33 cellular contexts compared by ENCODE assay signal in the genomic region with DNA sequence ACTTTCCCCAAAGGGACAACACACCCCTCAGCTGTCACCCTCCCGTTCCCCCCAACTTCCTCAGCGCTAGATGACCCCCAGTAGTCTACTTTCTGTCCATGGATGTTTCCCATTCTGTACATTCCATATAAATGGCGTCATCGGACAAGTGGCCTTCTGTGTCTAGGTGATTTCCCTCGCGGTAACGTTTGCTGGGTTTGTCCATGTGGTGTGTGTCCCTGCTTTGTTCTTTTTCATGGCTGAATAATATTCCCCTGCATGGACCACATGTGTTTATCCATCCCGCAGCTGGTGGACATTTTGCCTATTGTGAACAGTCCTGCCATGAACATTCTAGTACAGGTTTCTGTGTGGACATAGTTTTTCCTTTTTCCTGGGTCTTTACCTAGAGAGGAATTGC. TPM values are rescaled to one million over a fixed set of nuclear protein-coding genes. Genes with fewer than 3 reads are reported as not detected.
"Had no signal": no experiment of that assay in that cellular context is flagged by ENCODE, and none has a peak within 500 bp of the region (broad histone marks: within the 10 kb centered on the region; RNA-seq: fewer than 3 reads in every experiment).

No MANE protein-coding gene starts in this region.

- H3K27me3 Mint-ChIP-seq: activated B cell treated with CpG ODN at 0.5 μM for 24 hours; activated CD8-positive, alpha-beta T cell treated with anti-CD3 and anti-CD28 coated beads for 36 hours; activated naive CD4-positive, alpha-beta T cell treated with anti-CD3 and anti-CD28 coated beads, Interleukin-2, amount 50 U/mL, for 24 hours; activated naive CD8-positive, alpha-beta T cell treated with anti-CD3 and anti-CD28 coated beads for 36 hours; activated naive CD8-positive, alpha-beta T cell treated with anti-CD3 and anti-CD28 coated beads, Interleukin-2, amount 50 U/mL, for 24 hours; activated T-helper 17 cell treated with anti-CD3 and anti-CD28 coated beads, Interleukin-2, amount 50 U/mL, for 72 hours; brain; central memory CD8-positive, alpha-beta T cell; dendritic cell treated with granulocyte-macrophage colony-stimulating factor and Interleukin-4, amounts not matched to agents 40 ng/mL and 50 ng/mL, for 4 days; T-helper 17 cell had no signal

- H3K9me3 ChIP-seq: adrenal gland, ascending aorta, breast epithelium, heart left ventricle had no signal

- H3K27me3 ChIP-seq: adrenal gland, ascending aorta, breast epithelium, dorsolateral prefrontal cortex, heart left ventricle had no signal

- H3K4me3 Mint-ChIP-seq: activated B cell treated with CpG ODN at 0.5 μM for 24 hours; activated CD8-positive, alpha-beta T cell treated with anti-CD3 and anti-CD28 coated beads for 36 hours; activated naive CD4-positive, alpha-beta T cell treated with anti-CD3 and anti-CD28 coated beads for 36 hours; activated naive CD4-positive, alpha-beta T cell treated with anti-CD3 and anti-CD28 coated beads, Interleukin-2, amount 50 U/mL, for 24 hours; activated naive CD8-positive, alpha-beta T cell treated with anti-CD3 and anti-CD28 coated beads for 36 hours; activated naive CD8-positive, alpha-beta T cell treated with anti-CD3 and anti-CD28 coated beads, Interleukin-2, amount 50 U/mL, for 24 hours; activated T-cell treated with anti-CD3 and anti-CD28 coated beads, Interleukin-2, amount 50 U/mL, for 4 hours; activated T-helper 17 cell treated with anti-CD3 and anti-CD28 coated beads, Interleukin-2, amount 50 U/mL, for 72 hours; brain; central memory CD8-positive, alpha-beta T cell; dendritic cell treated with granulocyte-macrophage colony-stimulating factor and Interleukin-4, amounts not matched to agents 40 ng/mL and 50 ng/mL, for 4 days; T-helper 17 cell; T-helper 2 cell treated with Interferon-gamma antibody and Interleukin-4, amounts not matched to agents 5 μg/mL and 100 μg/mL, for 36 hours had no signal

- DNase-seq: activated B cell treated with CpG ODN at 0.5 μM for 24 hours; activated CD4-positive, alpha-beta T cell treated with anti-CD3 and anti-CD28 coated beads for 48 hours; activated CD4-positive, alpha-beta T cell treated with anti-CD3 and anti-CD28 coated beads, Interleukin-2, amount 50 U/mL, for 1 hour; activated CD4-positive, alpha-beta T cell treated with anti-CD3 and anti-CD28 coated beads, Interleukin-2, amount 50 U/mL, for 48 hours; activated CD8-positive, alpha-beta memory T cell treated with anti-CD3 and anti-CD28 coated beads for 24 hours; activated CD8-positive, alpha-beta T cell treated with anti-CD3 and anti-CD28 coated beads for 36 hours; activated effector memory CD4-positive, alpha-beta T cell treated with Interleukin-2 at 50 U/mL for 16 hours; activated naive CD4-positive, alpha-beta T cell treated with anti-CD3 and anti-CD28 coated beads for 36 hours; activated naive CD8-positive, alpha-beta T cell treated with anti-CD3 and anti-CD28 coated beads for 36 hours; activated naive CD8-positive, alpha-beta T cell treated with anti-CD3 and anti-CD28 coated beads, Interleukin-2, amount 50 U/mL, for 24 hours; activated T-cell treated with anti-CD3 and anti-CD28 coated beads, Interleukin-2, amount 50 U/mL, for 4 hours; adrenal gland; amygdala; dorsolateral prefrontal cortex; effector memory CD4-positive, alpha-beta T cell; foreskin fibroblast; heart left ventricle; T-helper 1 cell; T-helper 17 cell; T1000; WERI-Rb-1 had no signal

- H3K4me1 ChIP-seq: ascending aorta, breast epithelium, heart left ventricle had no signal

- H3K27ac Mint-ChIP-seq: activated B cell treated with CpG ODN at 0.5 μM for 24 hours; activated CD8-positive, alpha-beta T cell treated with anti-CD3 and anti-CD28 coated beads for 36 hours; activated naive CD4-positive, alpha-beta T cell treated with anti-CD3 and anti-CD28 coated beads for 36 hours; activated naive CD4-positive, alpha-beta T cell treated with anti-CD3 and anti-CD28 coated beads, Interleukin-2, amount 50 U/mL, for 24 hours; activated naive CD8-positive, alpha-beta T cell treated with anti-CD3 and anti-CD28 coated beads for 36 hours; activated naive CD8-positive, alpha-beta T cell treated with anti-CD3 and anti-CD28 coated beads, Interleukin-2, amount 50 U/mL, for 24 hours; activated T-helper 17 cell treated with anti-CD3 and anti-CD28 coated beads, Interleukin-2, amount 50 U/mL, for 72 hours; dendritic cell treated with granulocyte-macrophage colony-stimulating factor and Interleukin-4, amounts not matched to agents 40 ng/mL and 50 ng/mL, for 4 days; T-helper 17 cell; T-helper 2 cell treated with Interferon-gamma antibody and Interleukin-4, amounts not matched to agents 5 μg/mL and 100 μg/mL, for 36 hours had no signal

- H3K4me1 Mint-ChIP-seq: activated B cell treated with CpG ODN at 0.5 μM for 24 hours; activated naive CD4-positive, alpha-beta T cell treated with anti-CD3 and anti-CD28 coated beads, Interleukin-2, amount 50 U/mL, for 24 hours; activated naive CD8-positive, alpha-beta T cell treated with anti-CD3 and anti-CD28 coated beads for 36 hours; activated naive CD8-positive, alpha-beta T cell treated with anti-CD3 and anti-CD28 coated beads, Interleukin-2, amount 50 U/mL, for 24 hours; activated T-helper 17 cell treated with anti-CD3 and anti-CD28 coated beads, Interleukin-2, amount 50 U/mL, for 72 hours; brain; central memory CD8-positive, alpha-beta T cell; T-helper 17 cell had no signal

- ATAC-seq: activated CD4-positive, CD25-positive, alpha-beta regulatory T cell treated with anti-CD3 and anti-CD28 coated beads, Interleukin-2, amount 50 U/mL, for 24 hours; activated CD8-positive, alpha-beta T cell treated with anti-CD3 and anti-CD28 coated beads for 36 hours; activated naive CD8-positive, alpha-beta T cell treated with anti-CD3 and anti-CD28 coated beads, Interleukin-2, amount 50 U/mL, for 24 hours; activated T-cell treated with anti-CD3 and anti-CD28 coated beads, Interleukin-2, amount 50 U/mL, for 4 hours; activated T-helper 17 cell treated with anti-CD3 and anti-CD28 coated beads, Interleukin-2, amount 50 U/mL, for 72 hours; esophagus mucosa; heart left ventricle; T-helper 17 cell had no signal

- H3K9me3 Mint-ChIP-seq: activated B cell treated with CpG ODN at 0.5 μM for 24 hours; activated CD8-positive, alpha-beta T cell treated with anti-CD3 and anti-CD28 coated beads for 36 hours; activated naive CD4-positive, alpha-beta T cell treated with anti-CD3 and anti-CD28 coated beads for 36 hours; activated naive CD4-positive, alpha-beta T cell treated with anti-CD3 and anti-CD28 coated beads, Interleukin-2, amount 50 U/mL, for 24 hours; activated naive CD8-positive, alpha-beta T cell treated with anti-CD3 and anti-CD28 coated beads for 36 hours; activated naive CD8-positive, alpha-beta T cell treated with anti-CD3 and anti-CD28 coated beads, Interleukin-2, amount 50 U/mL, for 24 hours; activated T-cell treated with anti-CD3 and anti-CD28 coated beads, Interleukin-2, amount 50 U/mL, for 4 hours; activated T-helper 17 cell treated with anti-CD3 and anti-CD28 coated beads, Interleukin-2, amount 50 U/mL, for 72 hours; brain; central memory CD8-positive, alpha-beta T cell; dendritic cell treated with granulocyte-macrophage colony-stimulating factor and Interleukin-4, amounts not matched to agents 40 ng/mL and 50 ng/mL, for 4 days; T-helper 2 cell treated with Interferon-gamma antibody and Interleukin-4, amounts not matched to agents 5 μg/mL and 100 μg/mL, for 36 hours had no signal

- H3K27ac ChIP-seq: ascending aorta, breast epithelium, coronary artery, heart left ventricle, WERI-Rb-1 had no signal

- H3K4me3 ChIP-seq: adrenal gland, ascending aorta, breast epithelium, coronary artery, dorsolateral prefrontal cortex, heart left ventricle had no signal

- H3K36me3 ChIP-seq: ascending aorta, breast epithelium had no signal

RNA-seq across cellular contexts. Expression of gene TEDC2, which starts 7.3 kb away (rescaled TPM):
- total RNA-seq: ascending aorta had no signal

RNA-seq across cellular contexts. Expression of gene NTN3, which starts 18.4 kb away (rescaled TPM):
- total RNA-seq: activated B cell treated with CpG ODN at 0.5 μM for 24 hours; activated CD8-positive, alpha-beta T cell treated with anti-CD3 and anti-CD28 coated beads for 36 hours; activated naive CD4-positive, alpha-beta T cell treated with anti-CD3 and anti-CD28 coated beads for 36 hours; activated naive CD8-positive, alpha-beta T cell treated with anti-CD3 and anti-CD28 coated beads for 36 hours; activated T-cell treated with anti-CD3 and anti-CD28 coated beads, Interleukin-2, amount 50 U/mL, for 4 hours; ascending aorta; breast epithelium; T-helper 17 cell had no signal
- polyA plus RNA-seq: endothelial cell of umbilical vein, heart left ventricle had no signal
